8 cellular contexts compared by ENCODE assay signal in the genomic region with DNA sequence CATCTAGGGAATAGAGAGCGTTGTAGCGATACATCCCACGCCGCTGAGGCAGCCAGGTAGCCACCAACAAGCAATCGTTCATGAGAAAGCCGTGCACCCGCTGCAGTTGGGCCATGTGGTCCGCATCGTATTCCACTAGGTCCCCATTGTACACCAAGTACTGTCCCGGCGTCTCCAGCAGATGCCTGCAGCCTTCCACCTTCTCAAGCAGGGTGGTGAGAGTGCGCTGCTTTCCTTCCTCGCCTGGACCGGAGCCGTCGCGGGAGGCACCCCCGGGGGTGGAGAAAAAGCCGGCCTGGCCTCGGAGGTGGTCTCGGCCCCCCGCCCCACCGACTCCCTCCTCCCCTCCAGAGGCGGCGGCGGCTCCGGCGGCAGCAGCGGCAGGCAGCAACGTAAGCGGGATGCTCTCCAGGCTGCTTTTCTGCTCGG. TPM values are rescaled to one million over a fixed set of nuclear protein-coding genes. Genes with fewer than 3 reads are reported as not detected.
DNase-seq lines count a peak whose midpoint lies in the region; ATAC-seq and TF ChIP-seq lines count a peak whose summit lies in the region.

No MANE protein-coding gene starts in this region.

- H3K9me3 ChIP-seq in HEK293 (ENCODE audit: control insufficient read depth, insufficient read depth, low read depth, low read length): no peaks in the 10 kb centered on the region
- H3K9me3 ChIP-seq in SK-N-MC (ENCODE audit: low read depth, low read length): no peaks in the 10 kb centered on the region
- no peaks in the 10 kb centered on the region for H3K9me3 ChIP-seq in neuron (ENCODE audit: low read length)

- CTCF ChIA-PET in HEK293 (lab: Yijun Ruan, JAX): interaction anchor here (0.8 to 1.8 kb wide), 5 partner anchors 12 to 255 kb away, joined by 3 to 9 read pairs (median 6); no protein-coding TSS in a partner anchor

- H3K27me3 ChIP-seq in neuron (ENCODE audit: insufficient read depth, low read length): no peaks in the 10 kb centered on the region

- H2AFZ ChIP-seq in neuron (ENCODE audit: low read depth, low read length): peak overlapping the region; percentile 24

- H3K27ac ChIP-seq in HEK293 (ENCODE audit: extremely low read depth, low read depth, low read length) (peak overlapping the region; percentile 83), SK-N-MC (no peak overlapping the region)

- in situ Hi-C loops in G401 (cut with HindIII; ENCODE audit: low sequenced_read_pairs): no loop called here

- no peak for TF ChIP-seq CTCF in HEK293 (tag by site-specific recombination; IDR thresholded peaks at IDR 0.05)

- peaks cover 14 to 25% of the 10 kb centered on the region in 2 experiments for H3K36me3 ChIP-seq in HEK293 (ENCODE audit: control insufficient read depth in 2 of 2, insufficient read depth in 1 of 2, low read length in 2 of 2)
- peaks cover 19% of the 10 kb centered on the region for H3K36me3 ChIP-seq in SK-N-MC (ENCODE audit: insufficient read depth, low read length)
- H3K36me3 ChIP-seq in neuron (ENCODE audit: insufficient read depth, low read length): peaks cover 16% of the 10 kb centered on the region

- peak; percentile 4 for ATAC-seq in esophagus mucosa

- H3K4me1 ChIP-seq in HEK293 (ENCODE audit: control insufficient read depth, insufficient read depth, low read length) (peaks cover 12% of the 10 kb centered on the region), neuron (ENCODE audit: insufficient read depth, low read length) (peaks cover 44% of the 10 kb centered on the region)

- peak; percentile 16 for DNase-seq in G401 (ENCODE audit: low spot score)
- no peak for DNase-seq in SK-N-MC (ENCODE audit: low read depth, low spot score)
- DNase-seq in GF-D8 (lab: John Stamatoyannopoulos, UW): no peak
- no peak for DNase-seq in AG08395 (ENCODE audit: low spot score)
- no peak for DNase-seq in NK-92 (lab: John Stamatoyannopoulos, UW; ENCODE audit: unreplicated experiment)

- peak overlapping the region; percentile 89 for H3K9ac ChIP-seq in SK-N-MC (ENCODE audit: insufficient read length)

- POLR2A ChIA-PET in HEK293 (lab: Yijun Ruan, JAX): interaction anchor here (0.7 to 2.7 kb wide), 15 partner anchors 10 to 358 kb away, joined by 3 to 21 read pairs (median 6); a partner anchor contains a TSS

- H3K4me3 ChIP-seq in HEK293 (ENCODE audit: low read depth, low read length) (peak overlapping the region; percentile 68), SK-N-MC (peak overlapping the region; percentile 86), neuron (ENCODE audit: low read length) (peak overlapping the region; percentile 71)

TF ChIP-seq in HEK293, 187 proteins besides CTCF, POLR2A, EP300 and RAD21 (continues in another document):
- TF ChIP-seq GFI1B (tag by site-specific recombination; IDR thresholded peaks at IDR 0.05) (0 out of 2 replicates have a peak, but pooled peaks have one; percentile 4), ZNF670 (tag by site-specific recombination; IDR thresholded peaks at IDR 0.05; ENCODE audit: low read depth) (no peak), ZNF214 (tag by site-specific recombination; IDR thresholded peaks at IDR 0.05; ENCODE audit: borderline replicate concordance) (no peak), GLIS1 (tag by site-specific recombination; IDR thresholded peaks at IDR 0.05) (peak; percentile 99), KLF8 (tag by site-specific recombination; IDR thresholded peaks at IDR 0.05) (no peak), SP7 (tag by site-specific recombination; IDR thresholded peaks at IDR 0.05) (0 out of 2 replicates have a peak, but pooled peaks have one; percentile 14), ZNF266 (tag by site-specific recombination; IDR thresholded peaks at IDR 0.05; ENCODE audit: low read depth) (no peak), ZNF843 (tag by site-specific recombination; IDR thresholded peaks at IDR 0.05) (no peak), ZEB2 (tag by site-specific recombination; IDR thresholded peaks at IDR 0.05) (peak; percentile 13; the same call in 1 of the 2 replicates), ZNF335 (tag by site-specific recombination; conservative IDR thresholded peaks at IDR 0.05) (peak; percentile 100), ZSCAN30 (tag by site-specific recombination; IDR thresholded peaks at IDR 0.05) (no peak), PRDM1 (tag by site-specific recombination; IDR thresholded peaks at IDR 0.05) (peak; percentile 48; the same call in 1 of the 2 replicates), ZNF133 (tag by site-specific recombination; IDR thresholded peaks at IDR 0.05) (no peak), ZBTB48 (tag by site-specific recombination; IDR thresholded peaks at IDR 0.05) (0 out of 2 replicates have a peak, but pooled peaks have one; percentile 26), ZBTB7A (tag by site-specific recombination; IDR thresholded peaks at IDR 0.05; ENCODE audit: low read depth) (0 out of 2 replicates have a peak, but pooled peaks have one; percentile 34), ZNF585B (tag by site-specific recombination; IDR thresholded peaks at IDR 0.05) (0 out of 2 replicates have a peak, but pooled peaks have one; percentile 19), ZNF341 (tag by site-specific recombination; IDR thresholded peaks at IDR 0.05; ENCODE audit: low read depth) (peak; percentile 13; the same call in 1 of the 2 replicates), ZNF777 (tag by site-specific recombination; IDR thresholded peaks at IDR 0.05; ENCODE audit: borderline replicate concordance) (no peak), ZIC2 (tag by site-specific recombination; IDR thresholded peaks at IDR 0.05) (peak; percentile 50), GLIS2 (tag by site-specific recombination; IDR thresholded peaks at IDR 0.05) (peak; percentile 97)
- TF ChIP-seq, protein P1, sequence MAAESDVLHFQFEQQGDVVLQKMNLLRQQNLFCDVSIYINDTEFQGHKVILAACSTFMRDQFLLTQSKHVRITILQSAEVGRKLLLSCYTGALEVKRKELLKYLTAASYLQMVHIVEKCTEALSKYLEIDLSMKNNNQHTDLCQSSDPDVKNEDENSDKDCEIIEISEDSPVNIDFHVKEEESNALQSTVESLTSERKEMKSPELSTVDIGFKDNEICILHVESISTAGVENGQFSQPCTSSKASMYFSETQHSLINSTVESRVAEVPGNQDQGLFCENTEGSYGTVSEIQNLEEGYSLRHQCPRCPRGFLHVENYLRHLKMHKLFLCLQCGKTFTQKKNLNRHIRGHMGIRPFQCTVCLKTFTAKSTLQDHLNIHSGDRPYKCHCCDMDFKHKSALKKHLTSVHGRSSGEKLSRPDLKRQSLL (tag by site-specific recombination; IDR thresholded peaks at IDR 0.05): 0 out of 2 replicates have a peak, but pooled peaks have one; percentile 16
- TF ChIP-seq, protein P2, sequence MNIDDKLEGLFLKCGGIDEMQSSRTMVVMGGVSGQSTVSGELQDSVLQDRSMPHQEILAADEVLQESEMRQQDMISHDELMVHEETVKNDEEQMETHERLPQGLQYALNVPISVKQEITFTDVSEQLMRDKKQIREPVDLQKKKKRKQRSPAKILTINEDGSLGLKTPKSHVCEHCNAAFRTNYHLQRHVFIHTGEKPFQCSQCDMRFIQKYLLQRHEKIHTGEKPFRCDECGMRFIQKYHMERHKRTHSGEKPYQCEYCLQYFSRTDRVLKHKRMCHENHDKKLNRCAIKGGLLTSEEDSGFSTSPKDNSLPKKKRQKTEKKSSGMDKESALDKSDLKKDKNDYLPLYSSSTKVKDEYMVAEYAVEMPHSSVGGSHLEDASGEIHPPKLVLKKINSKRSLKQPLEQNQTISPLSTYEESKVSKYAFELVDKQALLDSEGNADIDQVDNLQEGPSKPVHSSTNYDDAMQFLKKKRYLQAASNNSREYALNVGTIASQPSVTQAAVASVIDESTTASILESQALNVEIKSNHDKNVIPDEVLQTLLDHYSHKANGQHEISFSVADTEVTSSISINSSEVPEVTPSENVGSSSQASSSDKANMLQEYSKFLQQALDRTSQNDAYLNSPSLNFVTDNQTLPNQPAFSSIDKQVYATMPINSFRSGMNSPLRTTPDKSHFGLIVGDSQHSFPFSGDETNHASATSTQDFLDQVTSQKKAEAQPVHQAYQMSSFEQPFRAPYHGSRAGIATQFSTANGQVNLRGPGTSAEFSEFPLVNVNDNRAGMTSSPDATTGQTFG (tag by site-specific recombination; IDR thresholded peaks at IDR 0.05; ENCODE audit: borderline replicate concordance): no peak
- TF ChIP-seq, protein P3, sequence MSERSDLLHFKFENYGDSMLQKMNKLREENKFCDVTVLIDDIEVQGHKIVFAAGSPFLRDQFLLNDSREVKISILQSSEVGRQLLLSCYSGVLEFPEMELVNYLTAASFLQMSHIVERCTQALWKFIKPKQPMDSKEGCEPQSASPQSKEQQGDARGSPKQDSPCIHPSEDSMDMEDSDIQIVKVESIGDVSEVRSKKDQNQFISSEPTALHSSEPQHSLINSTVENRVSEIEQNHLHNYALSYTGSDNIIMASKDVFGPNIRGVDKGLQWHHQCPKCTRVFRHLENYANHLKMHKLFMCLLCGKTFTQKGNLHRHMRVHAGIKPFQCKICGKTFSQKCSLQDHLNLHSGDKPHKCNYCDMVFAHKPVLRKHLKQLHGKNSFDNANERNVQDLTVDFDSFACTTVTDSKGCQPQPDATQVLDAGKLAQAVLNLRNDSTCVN (tag by site-specific recombination; optimal IDR thresholded peaks at IDR 0.05): peak; percentile 37
- TF ChIP-seq, protein P4, sequence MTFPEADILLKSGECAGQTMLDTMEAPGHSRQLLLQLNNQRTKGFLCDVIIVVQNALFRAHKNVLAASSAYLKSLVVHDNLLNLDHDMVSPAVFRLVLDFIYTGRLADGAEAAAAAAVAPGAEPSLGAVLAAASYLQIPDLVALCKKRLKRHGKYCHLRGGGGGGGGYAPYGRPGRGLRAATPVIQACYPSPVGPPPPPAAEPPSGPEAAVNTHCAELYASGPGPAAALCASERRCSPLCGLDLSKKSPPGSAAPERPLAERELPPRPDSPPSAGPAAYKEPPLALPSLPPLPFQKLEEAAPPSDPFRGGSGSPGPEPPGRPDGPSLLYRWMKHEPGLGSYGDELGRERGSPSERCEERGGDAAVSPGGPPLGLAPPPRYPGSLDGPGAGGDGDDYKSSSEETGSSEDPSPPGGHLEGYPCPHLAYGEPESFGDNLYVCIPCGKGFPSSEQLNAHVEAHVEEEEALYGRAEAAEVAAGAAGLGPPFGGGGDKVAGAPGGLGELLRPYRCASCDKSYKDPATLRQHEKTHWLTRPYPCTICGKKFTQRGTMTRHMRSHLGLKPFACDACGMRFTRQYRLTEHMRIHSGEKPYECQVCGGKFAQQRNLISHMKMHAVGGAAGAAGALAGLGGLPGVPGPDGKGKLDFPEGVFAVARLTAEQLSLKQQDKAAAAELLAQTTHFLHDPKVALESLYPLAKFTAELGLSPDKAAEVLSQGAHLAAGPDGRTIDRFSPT (tag by site-specific recombination; IDR thresholded peaks at IDR 0.05): no peak

RNA-seq across cellular contexts. Expression of a gene that starts 0.6 kb away (rescaled TPM):
- 8.6 and 10.9 TPM in 2 replicates for total RNA-seq in G401 (2014; rRNA removed; shearing (Covaris generic))
- 7.9 TPM for total RNA-seq in esophagus mucosa

RNA-seq across cellular contexts. Expression of a gene that starts 1.0 kb away (rescaled TPM):
- total RNA-seq in G401 (2014; rRNA removed; shearing (Covaris generic)): 6.9 and 12.0 TPM in 2 replicates
- 7.6 TPM for total RNA-seq in esophagus mucosa
